8 cellular contexts compared by ENCODE assay signal in genomic region chr9:130578865-130579737, GRCh38. TPM values are rescaled to one million over a fixed set of nuclear protein-coding genes. Genes with fewer than 3 reads are reported as not detected.
A peak's percentile ranks its signal among the peaks of the same experiment; 100 is the strongest.
DNase-seq lines count a peak whose midpoint lies in the region; ATAC-seq and TF ChIP-seq lines count a peak whose summit lies in the region.

Gene FUBP3, plus strand, starts transcription at chr9:130579577. Its CDS starts 104 bp downstream, at chr9:130579681.

- peak; percentile 90 for ATAC-seq in HG02759 (IDR thresholded peaks at IDR 0.05; ENCODE audit: unreplicated experiment)
- ATAC-seq in activated naive CD8-positive, alpha-beta T cell treated with anti-CD3 and anti-CD28 coated beads, Interleukin-2, amount 50 U/mL, for 24 hours: peak; percentile 90

- H3K4me3 ChIP-seq in cardiac muscle cell (peak within 1 kb of the TSS; percentile 99), transverse colon (peak within 1 kb of the TSS; percentile 68 to 95 (median 79))

- peaks cover 43% of the 10 kb centered on the region for H3K4me1 ChIP-seq in cardiac muscle cell (ENCODE audit: low read depth)
- H3K4me1 ChIP-seq in transverse colon: peaks cover 8 to 24% (median 18%) of the 10 kb centered on the region in 4 donors

- peaks cover 43% of the 10 kb centered on the region for H3K4me1 Mint-ChIP-seq in activated naive CD8-positive, alpha-beta T cell treated with anti-CD3 and anti-CD28 coated beads, Interleukin-2, amount 50 U/mL, for 24 hours

- no peaks in the 10 kb centered on the region for H3K36me3 ChIP-seq in cardiac muscle cell
- H3K36me3 ChIP-seq in transverse colon: no peaks in the 10 kb centered on the region

- peak within 1 kb of the TSS; percentile 92 for H3K4me3 Mint-ChIP-seq in activated naive CD8-positive, alpha-beta T cell treated with anti-CD3 and anti-CD28 coated beads, Interleukin-2, amount 50 U/mL, for 24 hours

- H3K27me3 Mint-ChIP-seq in activated naive CD8-positive, alpha-beta T cell treated with anti-CD3 and anti-CD28 coated beads, Interleukin-2, amount 50 U/mL, for 24 hours: no peaks in the 10 kb centered on the region

- H3K9me3 Mint-ChIP-seq in activated naive CD8-positive, alpha-beta T cell treated with anti-CD3 and anti-CD28 coated beads, Interleukin-2, amount 50 U/mL, for 24 hours: no peaks in the 10 kb centered on the region

- H3K9me3 ChIP-seq in cardiac muscle cell (ENCODE audit: low read depth): no peaks in the 10 kb centered on the region
- no peaks in the 10 kb centered on the region for H3K9me3 ChIP-seq in transverse colon

- intact Hi-C loops in transverse colon (cut with DNase I; ENCODE audit: low total_unique reads): no loop called here

- DNase-seq in NCI-H1417 treated with DMSO at 0.1 percent for 48 hours (lab: John Stamatoyannopoulos, UW) (peak; percentile 31), SW480 (ENCODE audit: low spot score) (peak; percentile 95), cardiac muscle cell (ENCODE audit: low read depth in 1 of 2, low spot score in 1 of 2) (peak; percentile 91 to 94), pons (ENCODE audit: low spot score) (peak; percentile 87), transverse colon (peak; percentile 95)
- DNase-seq in activated naive CD8-positive, alpha-beta T cell treated with anti-CD3 and anti-CD28 coated beads, Interleukin-2, amount 50 U/mL, for 24 hours: peak; percentile 95

- peak within 1 kb of the TSS; percentile 82 for H3K27ac ChIP-seq in cardiac muscle cell
- H3K27ac ChIP-seq in transverse colon: peak within 1 kb of the TSS; percentile 87 to 91 (median 88)

- no peaks in the 10 kb centered on the region for H3K27me3 ChIP-seq in cardiac muscle cell
- no peaks in the 10 kb centered on the region for H3K27me3 ChIP-seq in transverse colon

- TF ChIP-seq CTCF in cardiac muscle cell (IDR thresholded peaks at IDR 0.05; ENCODE audit: low read depth, low read length) (no peak), transverse colon (IDR thresholded peaks at IDR 0.05) (no peak)

- TF ChIP-seq EP300 in transverse colon (IDR thresholded peaks at IDR 0.05; ENCODE audit: low read depth): no peak

- peak within 1 kb of the TSS; percentile 87 for H3K27ac Mint-ChIP-seq in activated naive CD8-positive, alpha-beta T cell treated with anti-CD3 and anti-CD28 coated beads, Interleukin-2, amount 50 U/mL, for 24 hours

- in situ Hi-C loops in transverse colon (cut with MboI; ENCODE audit: low pct_ligation_motif_present in 1 of 4, low pct_unique_long_range_greater_than_20kb in 1 of 4, low sequenced_read_pairs in 3 of 4): no loop called here

- WGBS in transverse colon (ENCODE audit: low coverage in 1 of 2), 2 donors: 2% methylated on average over 54 of the region's 74 CpGs; no CpG with 5 or more reads in 1 of the 2 donors

- H3K36me3 Mint-ChIP-seq in activated naive CD8-positive, alpha-beta T cell treated with anti-CD3 and anti-CD28 coated beads, Interleukin-2, amount 50 U/mL, for 24 hours (ENCODE audit: low read depth): peaks cover 14% of the 10 kb centered on the region

- TF ChIP-seq POLR2A in GM10847 (IDR thresholded peaks at IDR 0.05; ENCODE audit: extremely low read depth, insufficient read length) (peak; percentile 92), transverse colon (IDR thresholded peaks at IDR 0.05) (peak; percentile 81)

RNA-seq across cellular contexts. Expression of gene FUBP3, which starts in this region (rescaled TPM):
- total RNA-seq in cardiac muscle cell (69.5 and 115 TPM in 2 replicates), transverse colon (10 to 100 TPM; 20.7 to 41.1 (median 36.9) TPM)
- polyA plus RNA-seq in cardiac muscle cell: 82.0 and 116 TPM in 2 replicates

Comparison
In these comparisons a context has a peak if more than half of its experiments do, and no peak if none do; other contexts are left out.
1. Peak in every context shown above with its lines: DNase-seq, ATAC-seq, H3K4me3 ChIP-seq and H3K27ac ChIP-seq.
2. DNase-seq: peak in every context shown above with its lines; median percentile 95 in SW480; 95 in activated naive CD8-positive, alpha-beta T cell treated with anti-CD3 and anti-CD28 coated beads, Interleukin-2, amount 50 U/mL, for 24 hours; 95 in transverse colon; 92 in cardiac muscle cell; 87 in pons; 31 in NCI-H1417 treated with DMSO at 0.1 percent for 48 hours.